In genomic region chr2:233817995-233818638, GRCh38 we compare ENCODE assay signal across 29 cellular contexts. TPM values are rescaled to one million over a fixed set of nuclear protein-coding genes. Genes with fewer than 3 reads are reported as not detected.
DNase-seq lines count a peak whose midpoint lies in the region; ATAC-seq and TF ChIP-seq lines count a peak whose summit lies in the region.
"Had no signal": no experiment of that assay in that cellular context is flagged by ENCODE, and none has a peak within 500 bp of the region (broad histone marks: within the 10 kb centered on the region; RNA-seq: fewer than 3 reads in every experiment).

No MANE protein-coding gene starts in this region.

- no peaks in the 10 kb centered on the region for H3K79me1 ChIP-seq in H9 (ENCODE audit: insufficient read depth, low read depth, low read length, poor library complexity, severe bottlenecking)

- H3K4me2 ChIP-seq in BLaER1 (peak overlapping the region; percentile 72), H9 (ENCODE audit: insufficient read depth, insufficient read length, low read length) (no peak overlapping the region)

- H4K5ac ChIP-seq in H9 (ENCODE audit: insufficient read length, low read depth, low read length) = no peak overlapping the region

- H3K27me3 ChIP-seq in BLaER1 (no peaks in the 10 kb centered on the region), H9 (ENCODE audit: insufficient read depth, low read length) (no peaks in the 10 kb centered on the region), tibial nerve (no peaks in the 10 kb centered on the region)
- H3K27me3 ChIP-seq: body of pancreas, right atrium auricular region, uterus had no signal

- H3K18ac ChIP-seq in H9 (ENCODE audit: insufficient read length, low read depth, low read length) = no peak overlapping the region

- H2BK5ac ChIP-seq in H9 (ENCODE audit: insufficient read length, low read length) = no peak overlapping the region

- no peak overlapping the region; a peak in 1 of 5 replicates for H3K4me3 Mint-ChIP-seq in H9
- H3K4me3 Mint-ChIP-seq: activated B cell treated with CpG ODN at 0.5 μM for 24 hours; activated naive CD8-positive, alpha-beta T cell treated with anti-CD3 and anti-CD28 coated beads for 36 hours; activated T-cell treated with anti-CD3 and anti-CD28 coated beads, Interleukin-2, amount 50 U/mL, for 4 hours had no signal

- H3K56ac ChIP-seq in H9 (ENCODE audit: insufficient read length, low read depth, low read length) = no peak overlapping the region

- DNase-seq in H9 (peak; percentile 17), islet precursor cell (peak; percentile 42), sciatic nerve (ENCODE audit: low spot score) (peak; percentile 33), A172 (ENCODE audit: low spot score) (no peak), tibial nerve (ENCODE audit: low spot score in 2 of 2) (no peak)
- DNase-seq: activated B cell treated with CpG ODN at 0.5 μM for 24 hours; activated CD4-positive, alpha-beta T cell treated with anti-CD3 and anti-CD28 coated beads, Interleukin-2, amount 50 U/mL, for 4 hours; activated naive CD8-positive, alpha-beta T cell treated with anti-CD3 and anti-CD28 coated beads for 36 hours; activated T-cell treated with anti-CD3 and anti-CD28 coated beads, Interleukin-2, amount 50 U/mL, for 4 hours; AML-193; DND-41; effector memory CD4-positive, alpha-beta T cell; hippocampal formation; NCI-H1092; NCI-H1930; Right ventricle myocardium superior; T1000; uterus had no signal

- no peak for TF ChIP-seq POLR2A in tibial nerve (IDR thresholded peaks at IDR 0.05)

- no peak overlapping the region for H3T11ph ChIP-seq in H9 (ENCODE audit: low read length)

- H4K8ac ChIP-seq in H9 (replicated peaks; ENCODE audit: insufficient read length, low read depth, low read length) = no peak overlapping the region

- H2BK20ac ChIP-seq in H9 (ENCODE audit: low read depth, low read length, poor library complexity, severe bottlenecking) = no peak overlapping the region

- H2BK12ac ChIP-seq in H9 (ENCODE audit: insufficient read length, low read depth, low read length) = no peak overlapping the region

- H3K9me3 ChIP-seq in BLaER1 (no peaks in the 10 kb centered on the region), H9 (ENCODE audit: control insufficient read depth, low read depth, low read length) (no peaks in the 10 kb centered on the region), tibial nerve (no peaks in the 10 kb centered on the region)
- H3K9me3 ChIP-seq: body of pancreas, esophagus muscularis mucosa, uterus had no signal

- no peak for TF ChIP-seq EP300 in tibial nerve (IDR thresholded peaks at IDR 0.05)

- H2AK5ac ChIP-seq in H9 (ENCODE audit: insufficient read length, low read length) = no peak overlapping the region

- H3K23ac ChIP-seq in H9 (ENCODE audit: insufficient read length, low read depth, low read length) = no peak overlapping the region

- H3K23me2 ChIP-seq in H9 (ENCODE audit: insufficient read length, low read depth, low read length, poor library complexity, severe bottlenecking) = no peaks in the 10 kb centered on the region

- H3K9ac ChIP-seq in BLaER1 (peak overlapping the region; percentile 57; the same call in 1 of the 2 replicates), H9 (ENCODE audit: extremely low read depth, insufficient read length, low read length) (no peak overlapping the region)

- H4K20me1 ChIP-seq in BLaER1 = no peaks in the 10 kb centered on the region
- no peaks in the 10 kb centered on the region for H4K20me1 ChIP-seq in H9 (ENCODE audit: control insufficient read depth, insufficient read depth, insufficient read length)

- no peak overlapping the region for H2BK15ac ChIP-seq in H9 (ENCODE audit: low read depth, low read length)

- H2AFZ ChIP-seq in H9 (ENCODE audit: low read length) = no peak overlapping the region

- no peaks in the 10 kb centered on the region for H3K36me3 ChIP-seq in BLaER1
- H3K36me3 ChIP-seq in tibial nerve = no peaks in the 10 kb centered on the region
- H3K36me3 ChIP-seq: esophagus muscularis mucosa, right atrium auricular region, uterus had no signal

- intact Hi-C loops in sciatic nerve (cut with DNase I) = no loop called here

- no peak for TF ChIP-seq CTCF in H9 (conservative IDR thresholded peaks at IDR 0.05)
- no peak for TF ChIP-seq CTCF in tibial nerve (IDR thresholded peaks at IDR 0.05)

- H4K91ac ChIP-seq in H9 (ENCODE audit: insufficient read length, low read depth, low read length) = no peak overlapping the region

- no CpG with 5 or more reads among the region's 11 CpGs for whole genome bisulfite sequencing in H9 (ENCODE audit: extremely low coverage, insufficient read length, low lambda C conversion rate)
- WGBS in tibial nerve, 2 donors = 90% methylated on average over 11 of the region's 11 CpGs

- H3K4ac ChIP-seq in H9 (ENCODE audit: low read depth, low read length) = no peak overlapping the region

- H3K27me3 Mint-ChIP-seq in H9 (ENCODE audit: low read depth) = peaks cover 4% of the 10 kb centered on the region

- peak; percentile 25 for ATAC-seq in sciatic nerve
- no peak for ATAC-seq in GM18511 (IDR thresholded peaks at IDR 0.05; ENCODE audit: unreplicated experiment)
- ATAC-seq: activated T-cell treated with anti-CD3 and anti-CD28 coated beads, Interleukin-2, amount 50 U/mL, for 4 hours; body of pancreas had no signal

- H3K4me1 ChIP-seq in BLaER1 (peaks cover 28% of the 10 kb centered on the region), H9 (ENCODE audit: insufficient read depth, low read length) (no peaks in the 10 kb centered on the region), tibial nerve (no peaks in the 10 kb centered on the region)
- H3K4me1 ChIP-seq: body of pancreas, esophagus muscularis mucosa, right atrium auricular region, uterus had no signal

- H3K36me3 Mint-ChIP-seq in H9 (ENCODE audit: insufficient read depth in 1 of 3, low read depth in 3 of 3) = no peaks in the 10 kb centered on the region
- H3K36me3 Mint-ChIP-seq: activated naive CD8-positive, alpha-beta T cell treated with anti-CD3 and anti-CD28 coated beads for 36 hours had no signal

- no peak overlapping the region; the same call in 1 of the 2 replicates for H3K14ac ChIP-seq in H9 (ENCODE audit: insufficient read depth, low read length)

- H2BK120ac ChIP-seq in H9 (ENCODE audit: low read depth, low read length, poor library complexity, severe bottlenecking) = no peak overlapping the region

- H3K9me3 Mint-ChIP-seq in H9 = no peaks in the 10 kb centered on the region; a peak in 1 of 5 replicates
- H3K9me3 Mint-ChIP-seq: activated B cell treated with CpG ODN at 0.5 μM for 24 hours; activated naive CD8-positive, alpha-beta T cell treated with anti-CD3 and anti-CD28 coated beads for 36 hours; activated T-cell treated with anti-CD3 and anti-CD28 coated beads, Interleukin-2, amount 50 U/mL, for 4 hours had no signal

- no peaks in the 10 kb centered on the region for H3K4me1 Mint-ChIP-seq in H9
- H3K4me1 Mint-ChIP-seq: activated B cell treated with CpG ODN at 0.5 μM for 24 hours had no signal

- H3K79me2 ChIP-seq in H9 (ENCODE audit: insufficient read depth, low read length) = no peaks in the 10 kb centered on the region

- no peak overlapping the region for H3K4me3 ChIP-seq in BLaER1
- no peak overlapping the region for H3K4me3 ChIP-seq in tibial nerve
- H3K4me3 ChIP-seq: body of pancreas, esophagus muscularis mucosa, lung, right atrium auricular region, uterus had no signal

- H3K27ac ChIP-seq in BLaER1 (peak overlapping the region; percentile 40; the same call in 1 of the 2 replicates), H9 (ENCODE audit: insufficient read length, low read depth, low read length) (no peak overlapping the region), tibial nerve (no peak overlapping the region)
- H3K27ac ChIP-seq: body of pancreas, esophagus muscularis mucosa, right atrium auricular region, uterus had no signal

- no peak overlapping the region; a peak in 1 of 7 replicates for H3K27ac Mint-ChIP-seq in H9
- H3K27ac Mint-ChIP-seq: activated B cell treated with CpG ODN at 0.5 μM for 24 hours; activated naive CD8-positive, alpha-beta T cell treated with anti-CD3 and anti-CD28 coated beads for 36 hours had no signal

RNA-seq across cellular contexts. Expression of gene HJURP, which starts 36.2 kb away (rescaled TPM):
- total RNA-seq in H9 (2021) (49.7 and 52.6 TPM in 2 replicates), sciatic nerve (0.71 TPM), tibial nerve (under 1 TPM in 2 of 4 donors, not detected in 2; 0.22 to 0.60 TPM)
- total RNA-seq in A172 (2014; rRNA removed; shearing (Covaris generic)) = 78.3 and 83.2 TPM in 2 replicates

RNA-seq across cellular contexts. Expression of gene MROH2A, which starts 40.0 kb away (rescaled TPM):
- total RNA-seq in H9 (2021) (not detected in 2 replicates), sciatic nerve (not detected), tibial nerve (not detected)
- 0.48 TPM in 1 of 2 replicates, not detected in the other for total RNA-seq in A172 (2014; rRNA removed; shearing (Covaris generic))
- total RNA-seq: activated B cell treated with CpG ODN at 0.5 μM for 24 hours; activated naive CD8-positive, alpha-beta T cell treated with anti-CD3 and anti-CD28 coated beads for 36 hours; activated T-cell treated with anti-CD3 and anti-CD28 coated beads, Interleukin-2, amount 50 U/mL, for 4 hours; body of pancreas; esophagus muscularis mucosa; frontal cortex; LHCN-M2; myocyte; osteocyte; right atrium auricular region; Right ventricle myocardium superior; subcutaneous adipose tissue; uterus had no signal

RNA-seq across cellular contexts. Expression of gene UGT1A1, which starts 58.0 kb away (rescaled TPM):
- total RNA-seq in H9 (2021) = not detected in 2 replicates
- not detected for total RNA-seq in sciatic nerve
- not detected in 2 replicates for total RNA-seq in A172 (2014; rRNA removed; shearing (Covaris generic))
- total RNA-seq in tibial nerve = not detected
- total RNA-seq: activated B cell treated with CpG ODN at 0.5 μM for 24 hours; activated naive CD8-positive, alpha-beta T cell treated with anti-CD3 and anti-CD28 coated beads for 36 hours; activated T-cell treated with anti-CD3 and anti-CD28 coated beads, Interleukin-2, amount 50 U/mL, for 4 hours; body of pancreas; esophagus muscularis mucosa; frontal cortex; LHCN-M2; myocyte; osteocyte; right atrium auricular region; Right ventricle myocardium superior; subcutaneous adipose tissue; uterus had no signal

Comparison
In these comparisons a context has a peak if more than half of its experiments do, and no peak if none do; other contexts are left out.
1. DNase-seq: peak in H9 (single experiment), islet precursor cell (single experiment) and sciatic nerve (single experiment); none in A172 (single experiment) and tibial nerve (0 of 2).
2. RNA of gene HJURP, which starts 36.2 kb away (total RNA-seq): 78.3 to 83.2 TPM in A172 and 49.7 to 52.6 TPM in H9; 0.71 TPM in sciatic nerve (single experiment) and 0.22 to 0.60 TPM in tibial nerve; every median in the first group is over 10 times any median in the second.